In the genomic region with DNA sequence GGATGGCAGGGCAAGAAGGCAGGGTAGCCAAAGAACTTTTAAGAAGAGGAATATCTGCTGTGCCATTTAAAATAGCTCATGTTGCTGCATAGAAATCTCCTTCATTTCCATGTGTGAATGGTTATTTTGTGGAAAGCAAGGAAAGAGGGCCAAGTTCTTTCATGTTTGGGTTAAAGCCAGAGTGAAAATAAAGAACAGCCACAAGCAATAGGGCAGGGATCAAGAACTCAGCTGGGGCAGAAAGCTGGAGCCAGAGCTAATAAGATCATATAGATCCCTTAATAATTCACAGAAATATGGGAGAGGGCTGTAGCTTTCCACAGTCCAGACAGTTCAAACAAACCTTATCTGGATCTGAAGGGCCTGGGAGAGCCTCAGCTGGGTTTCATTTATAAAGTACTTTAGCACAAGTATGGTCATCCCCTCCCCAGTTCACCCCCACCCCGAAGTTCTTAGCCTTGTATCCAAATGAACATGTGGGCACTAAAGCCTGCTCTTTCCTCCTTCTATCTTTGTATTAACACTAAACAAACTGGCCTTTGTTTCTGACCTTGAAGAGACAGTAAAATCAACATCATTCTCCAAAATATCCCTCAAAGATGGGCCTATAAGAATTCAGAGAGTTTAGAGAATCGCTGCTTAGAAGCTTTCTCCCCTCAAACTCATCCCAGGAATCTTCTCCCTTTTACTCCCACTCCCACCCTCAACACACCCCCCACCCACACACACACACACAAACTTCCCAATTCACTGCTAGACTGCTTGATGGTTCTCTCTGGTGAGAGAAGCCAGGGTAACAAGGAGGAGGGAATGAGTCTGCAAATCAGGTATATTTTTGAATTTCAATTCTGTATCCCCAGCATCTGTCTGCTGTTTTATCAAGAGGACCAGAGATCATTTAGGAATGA, we compare ENCODE assay signal across 1 cellular context.
TF ChIP-seq lines count a peak whose summit lies in the region.

No MANE protein-coding gene starts in this region.

TF ChIP-seq in GM12891, 5 proteins besides CTCF, POLR2A, EP300 and RAD21 (continued from another document):
- TF ChIP-seq SPI1 (IDR thresholded peaks at IDR 0.05; ENCODE audit: low read depth, low read length) (no peak), PAX5 (IDR thresholded peaks at IDR 0.05; ENCODE audit: insufficient read depth, low read length, severe bottlenecking) (no peak), POLR2AphosphoS5 (IDR thresholded peaks at IDR 0.05; ENCODE audit: low read depth, low read length) (no peak), POU2F2 (IDR thresholded peaks at IDR 0.05; ENCODE audit: low read depth, low read length) (no peak)
